In genomic region chr5:61572959-61573358, GRCh38 we compare ENCODE assay signal across 19 cellular contexts.
A peak's percentile ranks its signal among the peaks of the same experiment; 100 is the strongest.
DNase-seq lines count a peak whose midpoint lies in the region; ATAC-seq, FAIRE-seq and TF ChIP-seq lines count a peak whose summit lies in the region.
"Had no signal": no experiment of that assay in that cellular context is flagged by ENCODE, and none has a peak within 500 bp of the region (broad histone marks: within the 10 kb centered on the region; RNA-seq: fewer than 3 reads in every experiment).

No MANE protein-coding gene starts in this region.

- no peak overlapping the region for H3K56ac ChIP-seq in IMR-90 (ENCODE audit: extremely low read depth, insufficient read depth, low read length)

- H3K27ac ChIP-seq in A549 (no peak overlapping the region), IMR-90 (ENCODE audit: insufficient read depth, low read length) (no peak overlapping the region), mesenchymal stem cell (ENCODE audit: low read length, poor library complexity, severe bottlenecking) (no peak overlapping the region), neuronal stem cell (replicated peaks; ENCODE audit: low read length) (no peak overlapping the region), esophagus muscularis mucosa (replicated peaks in 1 of 4) (no peak overlapping the region)

- H4K91ac ChIP-seq in IMR-90 (ENCODE audit: insufficient read depth, low read depth, low read length) (no peak overlapping the region), mesenchymal stem cell (ENCODE audit: low read length) (no peak overlapping the region), neuronal stem cell (ENCODE audit: low read depth, low read length, poor library complexity) (no peak overlapping the region)

- H2AFZ ChIP-seq in IMR-90 (replicated peaks; ENCODE audit: low read length, poor library complexity) (no peak overlapping the region), mesenchymal stem cell (ENCODE audit: low read depth, low read length) (no peak overlapping the region), neuronal stem cell (ENCODE audit: low read length) (peak overlapping the region; percentile 55)

- H2BK120ac ChIP-seq in IMR-90 (ENCODE audit: low read depth, low read length) (no peak overlapping the region), mesenchymal stem cell (ENCODE audit: low read depth, low read length) (no peak overlapping the region), neuronal stem cell (ENCODE audit: low read depth, low read length) (no peak overlapping the region)

- H3K4ac ChIP-seq in IMR-90 (ENCODE audit: low read depth, low read length) (no peak overlapping the region), mesenchymal stem cell (ENCODE audit: low read depth in 1 of 2, low read length in 2 of 2) (no peak overlapping the region), neuronal stem cell (ENCODE audit: low read length) (no peak overlapping the region)

- H3K9me3 Mint-ChIP-seq in natural killer cell = no peaks in the 10 kb centered on the region
- H3K9me3 Mint-ChIP-seq: CD4-positive, alpha-beta memory T cell; H9 had no signal

- H4K5ac ChIP-seq in IMR-90 (ENCODE audit: low read depth, low read length) = no peak overlapping the region

- DNase-seq in A549 (ENCODE audit: low read depth in 1 of 2, low spot score in 1 of 2) (no peak), IMR-90 (no peak), mesenchymal stem cell (no peak), neuronal stem cell (ENCODE audit: low spot score) (no peak), natural killer cell (no peak), NCI-H2196 treated with DMSO at 0.1 percent for 48 hours (lab: John Stamatoyannopoulos, UW; ENCODE audit: unreplicated experiment) (no peak), esophagus muscularis mucosa (ENCODE audit: extremely low spot score) (no peak)
- DNase-seq: 8988T; C1 segment of cervical spinal cord; Calu3; CD4-positive, alpha-beta memory T cell; COR-L47; DMS53; DMS79 treated with DMSO at 0.1 percent for 48 hours; GF-D8; H9 had no signal

- H3K9me3 ChIP-seq in A549 = no peaks in the 10 kb centered on the region
- H3K9me3 ChIP-seq in IMR-90 (ENCODE audit: control insufficient read depth, insufficient read depth, low read length) = no peaks in the 10 kb centered on the region
- H3K9me3 ChIP-seq in mesenchymal stem cell (ENCODE audit: control insufficient read depth, low read length) = no peaks in the 10 kb centered on the region
- H3K9me3 ChIP-seq in neuronal stem cell (replicated peaks in 1 of 2; ENCODE audit: control insufficient read depth in 2 of 2, insufficient read depth in 1 of 2, low read depth in 1 of 2, low read length in 2 of 2) = peaks cover 0 to 7% of the 10 kb centered on the region in 2 donors
- H3K9me3 ChIP-seq in esophagus muscularis mucosa = no peaks in the 10 kb centered on the region

- H3K4me1 ChIP-seq in A549 (0 out of 3 replicates have a peak, but pooled peaks cover 3% of the 10 kb centered on the region), IMR-90 (ENCODE audit: control insufficient read depth, insufficient read depth, low read length) (peaks cover 5% of the 10 kb centered on the region), mesenchymal stem cell (ENCODE audit: control insufficient read depth, insufficient read depth, low read depth, low read length) (peaks cover 5% of the 10 kb centered on the region), neuronal stem cell (ENCODE audit: control insufficient read depth in 2 of 2, insufficient read depth in 1 of 2, low read depth in 1 of 2, low read length in 2 of 2) (peaks cover 5 to 11% of the 10 kb centered on the region in 2 donors), esophagus muscularis mucosa (no peaks in the 10 kb centered on the region)

- H2BK5ac ChIP-seq in IMR-90 (ENCODE audit: low read depth, low read length, poor library complexity, severe bottlenecking) (no peak overlapping the region), mesenchymal stem cell (ENCODE audit: low read depth, low read length, poor library complexity, severe bottlenecking) (no peak overlapping the region), neuronal stem cell (ENCODE audit: low read length) (no peak overlapping the region)

- H3K36me3 Mint-ChIP-seq in natural killer cell = no peaks in the 10 kb centered on the region
- H3K36me3 Mint-ChIP-seq: CD4-positive, alpha-beta memory T cell had no signal

- no peak overlapping the region for H3K18ac ChIP-seq in IMR-90 (ENCODE audit: low read depth, low read length)
- H3K18ac ChIP-seq in mesenchymal stem cell (ENCODE audit: low read depth in 1 of 2, low read length in 2 of 2) = peak overlapping the region in 1 of 2 experiments; percentile 37
- peak overlapping the region; percentile 46 for H3K18ac ChIP-seq in neuronal stem cell (ENCODE audit: low read length)

- no peaks in the 10 kb centered on the region for H3K36me3 ChIP-seq in IMR-90 (ENCODE audit: control insufficient read depth, insufficient read depth, low read length)
- no peaks in the 10 kb centered on the region for H3K36me3 ChIP-seq in mesenchymal stem cell (ENCODE audit: control insufficient read depth in 1 of 2, insufficient read depth in 2 of 2, low read depth in 1 of 2, low read length in 2 of 2)
- H3K36me3 ChIP-seq in neuronal stem cell (replicated peaks in 1 of 2; ENCODE audit: control insufficient read depth in 2 of 2, insufficient read depth in 2 of 2, low read length in 2 of 2) = no peaks in the 10 kb centered on the region
- no peaks in the 10 kb centered on the region for H3K36me3 ChIP-seq in esophagus muscularis mucosa

- CTCF ChIA-PET in A549 (lab: Yijun Ruan, JAX) = no interaction called here
- CTCF ChIA-PET in IMR-90 (lab: Yijun Ruan, JAX) = no interaction called here

- in situ Hi-C loops in IMR-90 (cut with MboI; ENCODE audit: low sequenced_read_pairs) = no loop called here

- TF ChIP-seq RAD21 in A549 (conservative IDR thresholded peaks at IDR 0.05 in 1 of 2, IDR thresholded peaks at IDR 0.05 in 1 of 2) (no peak), IMR-90 (IDR thresholded peaks at IDR 0.05; ENCODE audit: low read length) (no peak)

- no peak overlapping the region for H2AK5ac ChIP-seq in IMR-90 (ENCODE audit: low read depth, low read length)
- no peak overlapping the region for H2AK5ac ChIP-seq in mesenchymal stem cell (ENCODE audit: low read length, severe bottlenecking)
- H2AK5ac ChIP-seq in neuronal stem cell (ENCODE audit: low read depth, low read length) = no peak overlapping the region

- H3K14ac ChIP-seq in IMR-90 (replicated peaks; ENCODE audit: low read depth, low read length) (no peak overlapping the region), mesenchymal stem cell (ENCODE audit: low read length in 2 of 2) (no peak overlapping the region), neuronal stem cell (ENCODE audit: low read length) (no peak overlapping the region)

- H3K4me2 ChIP-seq in A549 (no peak overlapping the region), IMR-90 (ENCODE audit: low read depth, low read length) (no peak overlapping the region), mesenchymal stem cell (ENCODE audit: low read length, poor library complexity, severe bottlenecking) (no peak overlapping the region), neuronal stem cell (ENCODE audit: insufficient read depth, low read length, poor library complexity, severe bottlenecking) (no peak overlapping the region)

- H2AK9ac ChIP-seq in IMR-90 (replicated peaks; ENCODE audit: low read depth, low read length, poor library complexity) = no peak overlapping the region

- no TSS peak for BruUV-seq in IMR-90 (replicated peaks; lab: Mats Ljungman, UMichigan)

- no peaks in the 10 kb centered on the region for H3K27me3 Mint-ChIP-seq in natural killer cell (ENCODE audit: low read depth in 2 of 2)

- H3K23ac ChIP-seq in IMR-90 (ENCODE audit: low read depth, low read length) (no peak overlapping the region), mesenchymal stem cell (ENCODE audit: low read length in 2 of 2) (no peak overlapping the region), neuronal stem cell (ENCODE audit: low read depth, low read length, poor library complexity) (no peak overlapping the region)

- H4K20me1 ChIP-seq in IMR-90 (ENCODE audit: insufficient read depth, low read length) = no peaks in the 10 kb centered on the region

- H3K4me3 Mint-ChIP-seq in natural killer cell = no peak overlapping the region
- H3K4me3 Mint-ChIP-seq: CD4-positive, alpha-beta memory T cell; H9 had no signal

- dilution Hi-C loops in IMR-90 (cut with HindIII; ENCODE audit: low sequenced_read_pairs, unreplicated experiment) = no loop called here

- TF ChIP-seq POLR2A in A549 (IDR thresholded peaks at IDR 0.05; ENCODE audit: low read length) (no peak), IMR-90 (IDR thresholded peaks at IDR 0.05; ENCODE audit: low read depth, low read length) (no peak), esophagus muscularis mucosa (IDR thresholded peaks at IDR 0.05; ENCODE audit: low read depth) (no peak)

- H3K9ac ChIP-seq in IMR-90 (ENCODE audit: low read depth, low read length) = no peak overlapping the region
- H3K9ac ChIP-seq in mesenchymal stem cell (ENCODE audit: low read length) = no peak overlapping the region
- H3K9ac ChIP-seq in neuronal stem cell (ENCODE audit: low read depth, low read length, poor library complexity) = no peak overlapping the region

- H3K4me1 Mint-ChIP-seq in natural killer cell = no peaks in the 10 kb centered on the region
- H3K4me1 Mint-ChIP-seq: CD4-positive, alpha-beta memory T cell had no signal

- no peak overlapping the region for H2BK20ac ChIP-seq in IMR-90 (ENCODE audit: low read depth, low read length)

- no peak for FAIRE-seq in A549 (lab: Jason Lieb, UNC)
- FAIRE-seq: GM12891, GM18507 had no signal

- POLR2A ChIA-PET in A549 (lab: Yijun Ruan, JAX) (no interaction called here), IMR-90 (lab: Charles Lee; ENCODE audit: unreplicated experiment) (no interaction called here)

- H2BK12ac ChIP-seq in mesenchymal stem cell (ENCODE audit: low read length in 2 of 2) = peak overlapping the region in 1 of 2 experiments; percentile 31
- no peak overlapping the region for H2BK12ac ChIP-seq in neuronal stem cell (ENCODE audit: low read length)

- TF ChIP-seq CTCF in A549 (IDR thresholded peaks at IDR 0.05) = no peak
- TF ChIP-seq CTCF in IMR-90 (conservative IDR thresholded peaks at IDR 0.05; ENCODE audit: low read depth, low read length) = no peak
- TF ChIP-seq CTCF in natural killer cell (IDR thresholded peaks at IDR 0.05) = no peak
- TF ChIP-seq CTCF in esophagus muscularis mucosa (IDR thresholded peaks at IDR 0.05) = no peak

- H2BK15ac ChIP-seq in IMR-90 (ENCODE audit: low read depth, low read length) (no peak overlapping the region), mesenchymal stem cell (ENCODE audit: low read depth, poor library complexity, severe bottlenecking) (peak overlapping the region; percentile 44), neuronal stem cell (ENCODE audit: low read length) (no peak overlapping the region)

- H3K27me3 ChIP-seq in IMR-90 (ENCODE audit: control insufficient read depth, insufficient read depth, low read length) = peaks cover under 1% of the 10 kb centered on the region; the same call in 1 of the 2 replicates
- H3K27me3 ChIP-seq in mesenchymal stem cell (ENCODE audit: control insufficient read depth in 1 of 2, insufficient read depth in 1 of 2, low read length in 2 of 2) = peaks cover 0 to 9% of the 10 kb centered on the region in 2 experiments
- H3K27me3 ChIP-seq in neuronal stem cell (ENCODE audit: control insufficient read depth in 3 of 3, insufficient read depth in 3 of 3, low read depth in 1 of 3, low read length in 3 of 3) = no peaks in the 10 kb centered on the region
- H3K27me3 ChIP-seq in esophagus muscularis mucosa = no peaks in the 10 kb centered on the region

- peaks cover 6% of the 10 kb centered on the region for H3K9me1 ChIP-seq in IMR-90 (ENCODE audit: insufficient read depth, low read length)

- H3K27ac Mint-ChIP-seq in natural killer cell = no peak overlapping the region
- H3K27ac Mint-ChIP-seq: CD4-positive, alpha-beta memory T cell; H9 had no signal

- H4K8ac ChIP-seq in IMR-90 (ENCODE audit: low read depth in 2 of 2, low read length in 2 of 2) (no peak overlapping the region), mesenchymal stem cell (ENCODE audit: low read length) (no peak overlapping the region), neuronal stem cell (ENCODE audit: low read depth, low read length) (no peak overlapping the region)

- H3K4me3 ChIP-seq in A549 (no peak overlapping the region), IMR-90 (ENCODE audit: insufficient read depth, low read depth, low read length) (no peak overlapping the region), mesenchymal stem cell (ENCODE audit: insufficient read depth in 1 of 2, low read depth in 1 of 2, low read length in 2 of 2) (no peak overlapping the region), neuronal stem cell (ENCODE audit: low read length in 2 of 2) (no peak overlapping the region), esophagus muscularis mucosa (no peak overlapping the region)

- ATAC-seq in A549 (no peak), IMR-90 (ENCODE audit: low read depth) (no peak), natural killer cell (no peak)
- ATAC-seq: HCT116 had no signal

- no peak for TF ChIP-seq EP300 in A549 (IDR thresholded peaks at IDR 0.05)
- no peak for TF ChIP-seq EP300 in esophagus muscularis mucosa (IDR thresholded peaks at IDR 0.05)

- intact Hi-C loops in IMR-90 (cut with micrococcal nuclease) = no loop called here
- intact Hi-C loops in natural killer cell (cut with micrococcal nuclease) = no loop called here
- intact Hi-C loops in esophagus muscularis mucosa (cut with DNase I) = no loop called here

- WGBS in A549 (ENCODE audit: missing lambda C conversion rate) = 75% methylated on average over 5 of the region's 5 CpGs
- WGBS in IMR-90 (ENCODE audit: extremely low coverage in 2 of 2, insufficient read length in 1 of 2), 2 experiments = no CpG with 5 or more reads among the region's 5 CpGs
- 94% methylated on average over 5 of the region's 5 CpGs for WGBS in mesenchymal stem cell
- WGBS in neuronal stem cell (ENCODE audit: extremely low coverage in 2 of 2, insufficient read length in 2 of 2, insufficient replicate concordance in 1 of 2), 2 donors = no CpG with 5 or more reads among the region's 5 CpGs
- 86% methylated on average over 5 of the region's 5 CpGs for WGBS in esophagus muscularis mucosa

- H3K79me1 ChIP-seq in IMR-90 (ENCODE audit: low read depth in 1 of 2, low read length in 2 of 2) (no peaks in the 10 kb centered on the region), mesenchymal stem cell (replicated peaks; ENCODE audit: low read length, poor library complexity, severe bottlenecking) (no peaks in the 10 kb centered on the region), neuronal stem cell (ENCODE audit: low read depth, low read length) (no peaks in the 10 kb centered on the region)
